8 cellular contexts compared by ENCODE assay signal in genomic region chr19:51366050-51366998, GRCh38. TPM values are rescaled to one million over a fixed set of nuclear protein-coding genes. Genes with fewer than 3 reads are reported as not detected.
A peak's percentile ranks its signal among the peaks of the same experiment; 100 is the strongest.
DNase-seq lines count a peak whose midpoint lies in the region; ATAC-seq and TF ChIP-seq lines count a peak whose summit lies in the region.

ETFB (minus strand) TSS chr19:51366388; CDS start chr19:51366326, 62 bp downstream.

- ATAC-seq in GM19452 (IDR thresholded peaks at IDR 0.05; ENCODE audit: unreplicated experiment) (peak; percentile 43), natural killer cell (peak; percentile 38 to 52 (median 39))
- ATAC-seq in stimulated activated naive B cell treated with anti-CD40 and anti-IgM and Interleukin-4, amounts not matched to agents 10 μg/mL and 1 μg/mL and 100 μg/mL, for 72 hours (replicated peaks), result peak; percentile 57 to 62

- H3K4me3 Mint-ChIP-seq in CD14-positive monocyte, result peak within 1 kb of the TSS; percentile 96 to 99
- peak within 1 kb of the TSS; percentile 98 for H3K4me3 Mint-ChIP-seq in natural killer cell
- peak within 1 kb of the TSS; percentile 95 to 96 for H3K4me3 Mint-ChIP-seq in stimulated activated naive B cell treated with anti-CD40 and anti-IgM and Interleukin-4, amounts not matched to agents 10 μg/mL and 1 μg/mL and 100 μg/mL, for 72 hours

- H3K27ac Mint-ChIP-seq in CD14-positive monocyte (peak within 1 kb of the TSS; percentile 93 to 99 (median 97)), natural killer cell (peak within 1 kb of the TSS; percentile 88 to 94)
- peak within 1 kb of the TSS; percentile 97 for H3K27ac Mint-ChIP-seq in stimulated activated naive B cell treated with anti-CD40 and anti-IgM and Interleukin-4, amounts not matched to agents 10 μg/mL and 1 μg/mL and 100 μg/mL, for 72 hours

- intact Hi-C loops in CD14-positive monocyte (cut with micrococcal nuclease) (loop anchor here (2.0 to 5.0 kb wide), 2 partner anchors 28 to 39 kb away; no protein-coding TSS in a partner anchor), natural killer cell (cut with micrococcal nuclease) (loop anchor here (2.0 to 5.0 kb wide), 2 partner anchors 28 to 234 kb away; no protein-coding TSS in a partner anchor)

- H3K9me3 Mint-ChIP-seq in CD14-positive monocyte (no peaks in the 10 kb centered on the region), natural killer cell (no peaks in the 10 kb centered on the region)
- no peaks in the 10 kb centered on the region for H3K9me3 Mint-ChIP-seq in stimulated activated naive B cell treated with anti-CD40 and anti-IgM and Interleukin-4, amounts not matched to agents 10 μg/mL and 1 μg/mL and 100 μg/mL, for 72 hours

- no peaks in the 10 kb centered on the region for H3K9me3 ChIP-seq in HUES48 (ENCODE audit: control insufficient read depth, insufficient read depth, low read length)

- DNase-seq in CD14-positive monocyte (ENCODE audit: low spot score), result peak; percentile 98
- DNase-seq in SHP77 (lab: John Stamatoyannopoulos, UW), result peak; percentile 95 to 96
- peak; percentile 85 for DNase-seq in activated T-helper 9 cell treated with anti-CD3 and anti-CD28 coated beads, Interleukin-2, amount 50 U/mL, for 16 hours (ENCODE audit: low read depth)
- DNase-seq in fibroblast of peridontal ligament (ENCODE audit: extremely low read depth), result peak; percentile 96
- DNase-seq in natural killer cell, result peak; percentile 78
- DNase-seq in stimulated activated naive B cell treated with anti-CD40 and anti-IgM and Interleukin-4, amounts not matched to agents 10 μg/mL and 1 μg/mL and 100 μg/mL, for 72 hours, result peak; percentile 93

- TF ChIP-seq CTCF in CD14-positive monocyte (IDR thresholded peaks at IDR 0.05) (no peak), natural killer cell (IDR thresholded peaks at IDR 0.05) (no peak)

- peaks cover 5 to 9% of the 10 kb centered on the region in 2 donors for H3K36me3 Mint-ChIP-seq in CD14-positive monocyte
- H3K36me3 Mint-ChIP-seq in natural killer cell, result peaks cover 15% of the 10 kb centered on the region
- H3K36me3 Mint-ChIP-seq in stimulated activated naive B cell treated with anti-CD40 and anti-IgM and Interleukin-4, amounts not matched to agents 10 μg/mL and 1 μg/mL and 100 μg/mL, for 72 hours, result peaks cover 10 to 19% of the 10 kb centered on the region in 2 donors

- H3K9ac ChIP-seq in HUES48 (ENCODE audit: low read depth, low read length), result peak within 1 kb of the TSS; percentile 71

- H3K36me3 ChIP-seq in HUES48 (ENCODE audit: control insufficient read depth, insufficient read depth, low read length), result no peaks in the 10 kb centered on the region

- H3K27ac ChIP-seq in HUES48 (ENCODE audit: low read depth, low read length), result peak within 1 kb of the TSS; percentile 89

- peak within 1 kb of the TSS; percentile 98 for H3K4me3 ChIP-seq in HUES48 (ENCODE audit: low read depth, low read length)

- H3K4me1 ChIP-seq in HUES48 (ENCODE audit: control insufficient read depth, insufficient read depth, low read length), result peaks cover 21% of the 10 kb centered on the region

- H3K27me3 ChIP-seq in HUES48 (ENCODE audit: control insufficient read depth, insufficient read depth, low read length), result no peaks in the 10 kb centered on the region

- peaks cover 0 to 4% (median 0%) of the 10 kb centered on the region in 3 donors for H3K27me3 Mint-ChIP-seq in CD14-positive monocyte (ENCODE audit: low read depth in 3 of 3)
- H3K27me3 Mint-ChIP-seq in natural killer cell (ENCODE audit: low read depth in 2 of 2), result no peaks in the 10 kb centered on the region
- no peaks in the 10 kb centered on the region for H3K27me3 Mint-ChIP-seq in stimulated activated naive B cell treated with anti-CD40 and anti-IgM and Interleukin-4, amounts not matched to agents 10 μg/mL and 1 μg/mL and 100 μg/mL, for 72 hours

- peaks cover 62% of the 10 kb centered on the region for H3K4me1 Mint-ChIP-seq in CD14-positive monocyte
- peaks cover 51 to 85% of the 10 kb centered on the region in 2 donors for H3K4me1 Mint-ChIP-seq in natural killer cell
- peaks cover 43 to 70% of the 10 kb centered on the region in 2 donors for H3K4me1 Mint-ChIP-seq in stimulated activated naive B cell treated with anti-CD40 and anti-IgM and Interleukin-4, amounts not matched to agents 10 μg/mL and 1 μg/mL and 100 μg/mL, for 72 hours

RNA-seq across cellular contexts. Expression of gene ETFB, which starts in this region (rescaled TPM):
- 10 to 100 TPM; 51.0 to 63.0 TPM for polyA plus RNA-seq in CD14-positive monocyte
- 10 to 100 TPM; 44.9 to 60.1 (median 55.0) TPM for total RNA-seq in natural killer cell

Comparison
In these comparisons a context has a peak if more than half of its experiments do, and no peak if none do; other contexts are left out.
1. Peak in every context shown above with its lines: DNase-seq, ATAC-seq, H3K4me3 ChIP-seq and H3K27ac ChIP-seq.